In genomic region chr4:14856076-14856926, GRCh38 we compare ENCODE assay signal across 8 cellular contexts.
DNase-seq lines count a peak whose midpoint lies in the region; ATAC-seq and TF ChIP-seq lines count a peak whose summit lies in the region.

No MANE protein-coding gene starts in this region.

- no peaks in the 10 kb centered on the region for H3K9me3 Mint-ChIP-seq in osteocyte (ENCODE audit: unreplicated experiment)

- DNase-seq in activated T-cell treated with anti-CD3 and anti-CD28 coated beads for 24 hours (ENCODE audit: low read depth) (peak; percentile 54), SJSA1 (ENCODE audit: low read depth in 1 of 2, low spot score in 2 of 2) (peak; percentile 60 to 63), cardiac fibroblast (ENCODE audit: low read depth in 2 of 2) (peak; percentile 94 to 98), osteocyte (ENCODE audit: extremely low spot score, unreplicated experiment) (no peak), testis (no peak), NCI-H446 treated with DMSO at 0.1 percent for 48 hours (lab: John Stamatoyannopoulos, UW) (no peak)
- no peak for DNase-seq in activated T-cell treated with anti-CD3 and anti-CD28 coated beads, Interleukin-2, amount 50 U/mL, for 1 hour

- no peaks in the 10 kb centered on the region for H3K36me3 Mint-ChIP-seq in osteocyte (ENCODE audit: unreplicated experiment)

- intact Hi-C loops in testis (cut with DNase I; ENCODE audit: low total_unique reads) = no loop called here

- 42 to 64% methylated on average over 5 of the region's 5 CpGs for WGBS in testis, 2 donors

- ATAC-seq in HG03045 (IDR thresholded peaks at IDR 0.05; ENCODE audit: unreplicated experiment) = peak; percentile 97

- H3K27me3 ChIP-seq in SJSA1 (replicated peaks) = no peaks in the 10 kb centered on the region
- no peaks in the 10 kb centered on the region for H3K27me3 ChIP-seq in testis

- H3K4me3 Mint-ChIP-seq in osteocyte (ENCODE audit: unreplicated experiment) = no peak overlapping the region

- H3K27ac Mint-ChIP-seq in osteocyte (ENCODE audit: unreplicated experiment) = peak overlapping the region; percentile 74

- no peak for TF ChIP-seq POLR2A in testis (IDR thresholded peaks at IDR 0.05)

- peaks cover 11% of the 10 kb centered on the region for H3K27me3 Mint-ChIP-seq in osteocyte (ENCODE audit: unreplicated experiment)

- TF ChIP-seq CTCF in cardiac fibroblast (IDR thresholded peaks at IDR 0.05; ENCODE audit: low read depth, low read length) (no peak), osteocyte (IDR thresholded peaks at IDR 0.05) (no peak), testis (IDR thresholded peaks at IDR 0.05) (no peak)

- H3K4me1 ChIP-seq in SJSA1 (replicated peaks) = no peaks in the 10 kb centered on the region
- no peaks in the 10 kb centered on the region for H3K4me1 ChIP-seq in testis

- H3K4me3 ChIP-seq in SJSA1 (no peak overlapping the region), cardiac fibroblast (replicated peaks in 1 of 2; ENCODE audit: low read depth in 2 of 2, low read length in 2 of 2) (no peak overlapping the region), testis (no peak overlapping the region)

- H3K27ac ChIP-seq in SJSA1 (no peak overlapping the region), testis (no peak overlapping the region)

- H3K36me3 ChIP-seq in SJSA1 = no peaks in the 10 kb centered on the region
- no peaks in the 10 kb centered on the region for H3K36me3 ChIP-seq in testis (ENCODE audit: low read depth, missing control alignments)

- H3K4me1 Mint-ChIP-seq in osteocyte (ENCODE audit: unreplicated experiment) = peaks cover 17% of the 10 kb centered on the region

- no peaks in the 10 kb centered on the region for H3K9me3 ChIP-seq in SJSA1 (replicated peaks)
- no peaks in the 10 kb centered on the region for H3K9me3 ChIP-seq in testis

Comparison
In these comparisons a context has a peak if more than half of its experiments do, and no peak if none do; other contexts are left out.
1. DNase-seq: peak in activated T-cell treated with anti-CD3 and anti-CD28 coated beads for 24 hours (single experiment), SJSA1 (2 of 2) and cardiac fibroblast (2 of 2); none in activated T-cell treated with anti-CD3 and anti-CD28 coated beads, Interleukin-2, amount 50 U/mL, for 1 hour (single experiment), osteocyte (single experiment), testis (single experiment) and NCI-H446 treated with DMSO at 0.1 percent for 48 hours (single experiment).